In the genomic region with DNA sequence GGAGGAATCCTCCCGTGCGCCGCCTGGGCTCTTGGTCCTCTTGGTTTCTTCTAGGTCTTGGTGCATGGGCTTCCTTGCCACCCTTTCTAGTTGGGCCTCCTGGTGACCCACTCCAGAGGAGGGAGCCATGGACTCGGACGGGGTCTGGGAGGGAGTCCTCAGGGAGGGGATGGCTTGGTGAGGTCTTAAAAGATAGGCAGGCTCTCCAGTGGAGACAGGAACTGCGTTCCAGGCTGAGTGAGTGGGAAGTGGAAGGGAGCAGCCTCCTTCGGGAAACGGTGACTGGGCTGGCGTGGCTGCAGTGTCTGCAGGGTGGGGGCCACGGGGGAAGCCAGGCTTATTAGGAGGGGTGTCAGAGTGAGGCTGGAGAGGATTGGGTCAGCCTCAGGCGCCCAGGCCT, we compare ENCODE assay signal across 2 cellular contexts.
TF ChIP-seq lines count a peak whose summit lies in the region.

No MANE protein-coding gene starts in this region.

TF ChIP-seq in SK-N-SH, 30 proteins besides CTCF, POLR2A, EP300 and RAD21 (continued from another document):
- TF ChIP-seq, protein P1, sequence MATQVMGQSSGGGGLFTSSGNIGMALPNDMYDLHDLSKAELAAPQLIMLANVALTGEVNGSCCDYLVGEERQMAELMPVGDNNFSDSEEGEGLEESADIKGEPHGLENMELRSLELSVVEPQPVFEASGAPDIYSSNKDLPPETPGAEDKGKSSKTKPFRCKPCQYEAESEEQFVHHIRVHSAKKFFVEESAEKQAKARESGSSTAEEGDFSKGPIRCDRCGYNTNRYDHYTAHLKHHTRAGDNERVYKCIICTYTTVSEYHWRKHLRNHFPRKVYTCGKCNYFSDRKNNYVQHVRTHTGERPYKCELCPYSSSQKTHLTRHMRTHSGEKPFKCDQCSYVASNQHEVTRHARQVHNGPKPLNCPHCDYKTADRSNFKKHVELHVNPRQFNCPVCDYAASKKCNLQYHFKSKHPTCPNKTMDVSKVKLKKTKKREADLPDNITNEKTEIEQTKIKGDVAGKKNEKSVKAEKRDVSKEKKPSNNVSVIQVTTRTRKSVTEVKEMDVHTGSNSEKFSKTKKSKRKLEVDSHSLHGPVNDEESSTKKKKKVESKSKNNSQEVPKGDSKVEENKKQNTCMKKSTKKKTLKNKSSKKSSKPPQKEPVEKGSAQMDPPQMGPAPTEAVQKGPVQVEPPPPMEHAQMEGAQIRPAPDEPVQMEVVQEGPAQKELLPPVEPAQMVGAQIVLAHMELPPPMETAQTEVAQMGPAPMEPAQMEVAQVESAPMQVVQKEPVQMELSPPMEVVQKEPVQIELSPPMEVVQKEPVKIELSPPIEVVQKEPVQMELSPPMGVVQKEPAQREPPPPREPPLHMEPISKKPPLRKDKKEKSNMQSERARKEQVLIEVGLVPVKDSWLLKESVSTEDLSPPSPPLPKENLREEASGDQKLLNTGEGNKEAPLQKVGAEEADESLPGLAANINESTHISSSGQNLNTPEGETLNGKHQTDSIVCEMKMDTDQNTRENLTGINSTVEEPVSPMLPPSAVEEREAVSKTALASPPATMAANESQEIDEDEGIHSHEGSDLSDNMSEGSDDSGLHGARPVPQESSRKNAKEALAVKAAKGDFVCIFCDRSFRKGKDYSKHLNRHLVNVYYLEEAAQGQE (IDR thresholded peaks at IDR 0.05; ENCODE audit: low read depth, low read length): no peak
TF ChIP-seq in SK-N-SH: peak in this region for 0.

TF ChIP-seq in SK-N-SH treated with all-trans-retinoic acid at 6 μM for 48 hours, 23 proteins besides CTCF, POLR2A, EP300 and RAD21 (continued from another document):
- TF ChIP-seq, protein P2, sequence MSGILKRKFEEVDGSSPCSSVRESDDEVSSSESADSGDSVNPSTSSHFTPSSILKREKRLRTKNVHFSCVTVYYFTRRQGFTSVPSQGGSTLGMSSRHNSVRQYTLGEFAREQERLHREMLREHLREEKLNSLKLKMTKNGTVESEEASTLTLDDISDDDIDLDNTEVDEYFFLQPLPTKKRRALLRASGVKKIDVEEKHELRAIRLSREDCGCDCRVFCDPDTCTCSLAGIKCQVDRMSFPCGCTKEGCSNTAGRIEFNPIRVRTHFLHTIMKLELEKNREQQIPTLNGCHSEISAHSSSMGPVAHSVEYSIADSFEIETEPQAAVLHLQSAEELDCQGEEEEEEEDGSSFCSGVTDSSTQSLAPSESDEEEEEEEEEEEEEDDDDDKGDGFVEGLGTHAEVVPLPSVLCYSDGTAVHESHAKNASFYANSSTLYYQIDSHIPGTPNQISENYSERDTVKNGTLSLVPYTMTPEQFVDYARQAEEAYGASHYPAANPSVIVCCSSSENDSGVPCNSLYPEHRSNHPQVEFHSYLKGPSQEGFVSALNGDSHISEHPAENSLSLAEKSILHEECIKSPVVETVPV (CRISPR knock-in tag; IDR thresholded peaks at IDR 0.05): no peak
- TF ChIP-seq ARNTL (CRISPR knock-in tag; IDR thresholded peaks at IDR 0.05; ENCODE audit: borderline replicate concordance, low read depth): no peak
- TF ChIP-seq ZNF70 (CRISPR knock-in tag; IDR thresholded peaks at IDR 0.05): no peak
- no peak for TF ChIP-seq TCF4 (CRISPR knock-in tag; IDR thresholded peaks at IDR 0.05; ENCODE audit: borderline replicate concordance)
- TF ChIP-seq, protein P3, sequence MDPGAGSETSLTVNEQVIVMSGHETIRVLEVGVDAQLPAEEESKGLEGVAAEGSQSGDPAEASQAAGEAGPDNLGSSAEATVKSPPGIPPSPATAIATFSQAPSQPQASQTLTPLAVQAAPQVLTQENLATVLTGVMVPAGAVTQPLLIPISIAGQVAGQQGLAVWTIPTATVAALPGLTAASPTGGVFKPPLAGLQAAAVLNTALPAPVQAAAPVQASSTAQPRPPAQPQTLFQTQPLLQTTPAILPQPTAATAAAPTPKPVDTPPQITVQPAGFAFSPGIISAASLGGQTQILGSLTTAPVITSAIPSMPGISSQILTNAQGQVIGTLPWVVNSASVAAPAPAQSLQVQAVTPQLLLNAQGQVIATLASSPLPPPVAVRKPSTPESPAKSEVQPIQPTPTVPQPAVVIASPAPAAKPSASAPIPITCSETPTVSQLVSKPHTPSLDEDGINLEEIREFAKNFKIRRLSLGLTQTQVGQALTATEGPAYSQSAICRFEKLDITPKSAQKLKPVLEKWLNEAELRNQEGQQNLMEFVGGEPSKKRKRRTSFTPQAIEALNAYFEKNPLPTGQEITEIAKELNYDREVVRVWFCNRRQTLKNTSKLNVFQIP (CRISPR knock-in tag; IDR thresholded peaks at IDR 0.05; ENCODE audit: borderline replicate concordance, low read depth): no peak
- TF ChIP-seq, protein P4, sequence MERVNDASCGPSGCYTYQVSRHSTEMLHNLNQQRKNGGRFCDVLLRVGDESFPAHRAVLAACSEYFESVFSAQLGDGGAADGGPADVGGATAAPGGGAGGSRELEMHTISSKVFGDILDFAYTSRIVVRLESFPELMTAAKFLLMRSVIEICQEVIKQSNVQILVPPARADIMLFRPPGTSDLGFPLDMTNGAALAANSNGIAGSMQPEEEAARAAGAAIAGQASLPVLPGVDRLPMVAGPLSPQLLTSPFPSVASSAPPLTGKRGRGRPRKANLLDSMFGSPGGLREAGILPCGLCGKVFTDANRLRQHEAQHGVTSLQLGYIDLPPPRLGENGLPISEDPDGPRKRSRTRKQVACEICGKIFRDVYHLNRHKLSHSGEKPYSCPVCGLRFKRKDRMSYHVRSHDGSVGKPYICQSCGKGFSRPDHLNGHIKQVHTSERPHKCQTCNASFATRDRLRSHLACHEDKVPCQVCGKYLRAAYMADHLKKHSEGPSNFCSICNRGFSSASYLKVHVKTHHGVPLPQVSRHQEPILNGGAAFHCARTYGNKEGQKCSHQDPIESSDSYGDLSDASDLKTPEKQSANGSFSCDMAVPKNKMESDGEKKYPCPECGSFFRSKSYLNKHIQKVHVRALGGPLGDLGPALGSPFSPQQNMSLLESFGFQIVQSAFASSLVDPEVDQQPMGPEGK (CRISPR knock-in tag; IDR thresholded peaks at IDR 0.05; ENCODE audit: borderline replicate concordance): no peak
- TF ChIP-seq GLIS3 (CRISPR knock-in tag; IDR thresholded peaks at IDR 0.05): no peak
- TF ChIP-seq SNAI2 (CRISPR knock-in tag; IDR thresholded peaks at IDR 0.05): no peak
TF ChIP-seq in SK-N-SH treated with all-trans-retinoic acid at 6 μM for 48 hours: peak in this region for 0.
